ENCODE assay signal across 2 cellular contexts in genomic region chr17:29127840-29128239, GRCh38.
TF ChIP-seq lines count a peak whose summit lies in the region.

No MANE protein-coding gene starts in this region.

TF ChIP-seq in GM23338, 12 proteins besides CTCF, POLR2A, EP300 and RAD21 (continued from another document):
- TF ChIP-seq ZNF462 (CRISPR knock-in tag; IDR thresholded peaks at IDR 0.05): no peak
- TF ChIP-seq ZNF331 (CRISPR knock-in tag; IDR thresholded peaks at IDR 0.05; ENCODE audit: low read depth): no peak
- no peak for TF ChIP-seq ZNF114 (CRISPR knock-in tag; IDR thresholded peaks at IDR 0.05)
- TF ChIP-seq CREB1 (CRISPR knock-in tag; IDR thresholded peaks at IDR 0.05; ENCODE audit: low read depth): no peak
- TF ChIP-seq POLR2AphosphoS5 (IDR thresholded peaks at IDR 0.05; ENCODE audit: low read depth): no peak
- no peak for TF ChIP-seq REST (IDR thresholded peaks at IDR 0.05; ENCODE audit: unreplicated experiment)
- TF ChIP-seq JUNB (IDR thresholded peaks at IDR 0.05; ENCODE audit: unreplicated experiment): no peak
- TF ChIP-seq ETS1 (IDR thresholded peaks at IDR 0.05): no peak

TF ChIP-seq in IMR-90, 13 proteins besides CTCF, POLR2A, EP300 and RAD21 (continued from another document):
- TF ChIP-seq ELK1 (IDR thresholded peaks at IDR 0.05; ENCODE audit: borderline replicate concordance, low read depth, low read length) (no peak), MAFK (IDR thresholded peaks at IDR 0.05; ENCODE audit: low read depth, low read length) (no peak)
